10 cellular contexts compared by ENCODE assay signal in genomic region chr1:28653870-28654269, GRCh38. TPM values are rescaled to one million over a fixed set of nuclear protein-coding genes. Genes with fewer than 3 reads are reported as not detected.
DNase-seq lines count a peak whose midpoint lies in the region; FAIRE-seq and TF ChIP-seq lines count a peak whose summit lies in the region.
"Not testable (repeated sequence)": the region's sequence is repeated elsewhere in the genome, so short reads cannot be mapped to it uniquely, and the experiment has no call there.
"Had no signal": no experiment of that assay in that cellular context is flagged by ENCODE, and none has a peak within 500 bp of the region (broad histone marks: within the 10 kb centered on the region; RNA-seq: fewer than 3 reads in every experiment).

No MANE protein-coding gene starts in this region.

- H2BK5ac ChIP-seq in trophoblast cell (ENCODE audit: low read depth, low read length, poor library complexity), result not testable (repeated sequence)

- H3K4me1 ChIP-seq in Loucy (ENCODE audit: insufficient read depth, low read length, poor library complexity, severe bottlenecking); esophagus squamous epithelium; trophoblast cell (ENCODE audit: control insufficient read depth in 1 of 2, insufficient read depth in 2 of 2, low read length in 2 of 2): not testable (repeated sequence)

- H3K9me3 ChIP-seq in Loucy (ENCODE audit: insufficient read depth, low read depth, low read length); esophagus squamous epithelium; trophoblast cell (ENCODE audit: insufficient read depth, low read depth, low read length): not testable (repeated sequence)

- not testable (repeated sequence) for TF ChIP-seq POLR2A in esophagus squamous epithelium (IDR thresholded peaks at IDR 0.05)

- H3K23ac ChIP-seq in trophoblast cell (ENCODE audit: low read length), result not testable (repeated sequence)

- TF ChIP-seq CTCF in AG09309 (IDR thresholded peaks at IDR 0.05; ENCODE audit: control insufficient read depth, insufficient read depth, low read depth, low read length, missing control alignments) (peak; percentile 40), GM10248 (IDR thresholded peaks at IDR 0.05; ENCODE audit: control extremely low read depth, extremely low read depth, low read depth, missing control alignments) (peak; percentile 33), Loucy (conservative IDR thresholded peaks at IDR 0.05; ENCODE audit: low read length) (0 out of 2 replicates have a peak, but pooled peaks have one; percentile 13), astrocyte of the cerebellum (IDR thresholded peaks at IDR 0.05; ENCODE audit: low read depth, low read length, missing control alignments) (peak; percentile 23), esophagus squamous epithelium (IDR thresholded peaks at IDR 0.05) (peak in 5 of 6 experiments; percentile 16 to 42 (median 37))

- not testable (repeated sequence) for DNase-seq in AG09309 (ENCODE audit: low read depth); GM10248 (ENCODE audit: extremely low spot score); astrocyte of the cerebellum (ENCODE audit: low read depth); esophagus squamous epithelium (lab: John Stamatoyannopoulos, UW)
- peak; percentile 8 for DNase-seq in RCC 7860 (ENCODE audit: low spot score)
- DNase-seq in kidney tubule cell (ENCODE audit: low spot score), result peak; percentile 55
- peak; percentile 17 to 57 for DNase-seq in trophoblast cell

- H3F3A ChIP-seq in Loucy (ENCODE audit: low read depth), result not testable (repeated sequence)

- POLR2A ChIA-PET in GM10248 (lab: Yijun Ruan, JAX), result not testable (repeated sequence)

- not testable (repeated sequence) for H3K14ac ChIP-seq in trophoblast cell (ENCODE audit: low read length)

- in situ Hi-C loops in astrocyte of the cerebellum (cut with HindIII; ENCODE audit: low sequenced_read_pairs), result not testable (repeated sequence)

- H2BK120ac ChIP-seq in trophoblast cell (ENCODE audit: insufficient read depth, low read length, poor library complexity), result not testable (repeated sequence)

- H4K12ac ChIP-seq in trophoblast cell (ENCODE audit: low read depth, low read length), result not testable (repeated sequence)

- not testable (repeated sequence) for H3K9me2 ChIP-seq in Loucy (replicated peaks; ENCODE audit: low read depth, low read length)

- H3K4me3 ChIP-seq in AG09309 (ENCODE audit: control insufficient read depth, low read depth, low read length); Loucy (ENCODE audit: low read length, poor library complexity, severe bottlenecking); astrocyte of the cerebellum (ENCODE audit: low read depth, low read length); esophagus squamous epithelium; trophoblast cell (ENCODE audit: low read depth, low read length): not testable (repeated sequence)

- H4K8ac ChIP-seq in trophoblast cell (ENCODE audit: low read depth, low read length), result not testable (repeated sequence)

- H3K9ac ChIP-seq in Loucy (ENCODE audit: low read depth, low read length, poor library complexity, severe bottlenecking); trophoblast cell (ENCODE audit: low read length): not testable (repeated sequence)

- H2BK12ac ChIP-seq in trophoblast cell (ENCODE audit: low read length), result not testable (repeated sequence)

- FAIRE-seq in RCC 7860 (lab: Jason Lieb, UNC), result not testable (repeated sequence)

- H3K27ac ChIP-seq in esophagus squamous epithelium; trophoblast cell (ENCODE audit: low read depth, low read length): not testable (repeated sequence)

- H3K4me2 ChIP-seq in Loucy (ENCODE audit: low read depth, low read length, poor library complexity, severe bottlenecking); trophoblast cell (ENCODE audit: low read length): not testable (repeated sequence)

- not testable (repeated sequence) for H3K36me3 ChIP-seq in Loucy (ENCODE audit: insufficient read depth, low read length); esophagus squamous epithelium; trophoblast cell (ENCODE audit: control insufficient read depth in 1 of 2, insufficient read depth in 2 of 2, low read length in 2 of 2)

- not testable (repeated sequence) for H2AK5ac ChIP-seq in trophoblast cell (ENCODE audit: low read length)

- H3K79me2 ChIP-seq in Loucy (ENCODE audit: insufficient read depth, low read length); trophoblast cell (ENCODE audit: control insufficient read depth, insufficient read depth, low read length, poor library complexity): not testable (repeated sequence)

- intact Hi-C loops in esophagus squamous epithelium (cut with DNase I), result not testable (repeated sequence)

- not testable (repeated sequence) for H4K20me1 ChIP-seq in Loucy (ENCODE audit: insufficient read depth, low read length, poor library complexity, severe bottlenecking)

- H3K27me3 ChIP-seq in Loucy (ENCODE audit: insufficient read depth, low read length, poor library complexity, severe bottlenecking); esophagus squamous epithelium; trophoblast cell (ENCODE audit: insufficient read depth, low read length): not testable (repeated sequence)

- not testable (repeated sequence) for H3K79me1 ChIP-seq in trophoblast cell (ENCODE audit: low read length)

- not testable (repeated sequence) for H3K18ac ChIP-seq in trophoblast cell (ENCODE audit: low read length)

- CTCF ChIA-PET in GM10248 (lab: Yijun Ruan, JAX), result interaction anchor here (1.0 kb wide), 1 partner anchor 83 kb away, joined by 3 read pairs; the partner anchor contains the start of gene YTHDF2

- not testable (repeated sequence) for H4K91ac ChIP-seq in trophoblast cell (ENCODE audit: low read depth, low read length)

- H3K4ac ChIP-seq in trophoblast cell (ENCODE audit: low read depth, low read length), result not testable (repeated sequence)

- H2AFZ ChIP-seq in Loucy (ENCODE audit: low read length); trophoblast cell (ENCODE audit: insufficient read depth, low read length, poor library complexity): not testable (repeated sequence)

- WGBS in esophagus squamous epithelium, 2 donors, result 0 to 29% methylated on average over 1 of the region's 3 CpGs
- no CpG with 5 or more reads among the region's 3 CpGs for WGBS in trophoblast cell (ENCODE audit: extremely low coverage, insufficient coverage, insufficient read length)

RNA-seq across cellular contexts. Expression of gene RNU11, which starts 5.5 kb away (rescaled TPM):
- not detected for total RNA-seq in esophagus squamous epithelium
- not detected in 2 replicates for polyA plus RNA-seq in trophoblast cell (2013)
- total RNA-seq: prostate gland, suprapubic skin had no signal

RNA-seq across cellular contexts. Expression of gene TAF12, which starts 11.0 kb away (rescaled TPM):
- total RNA-seq in esophagus squamous epithelium, result 10 to 100 TPM in 3 of 4 donors, 1 to 10 TPM in 1; 7.6 to 20.1 (median 13.1) TPM
- 51.0 and 52.7 TPM in 2 replicates for polyA plus RNA-seq in trophoblast cell (2013)

RNA-seq across cellular contexts. Expression of gene GMEB1, which starts 14.7 kb away (rescaled TPM):
- total RNA-seq in esophagus squamous epithelium, result 10 to 100 TPM in 1 of 4 donors, 1 to 10 TPM in 3; 4.0 to 12.8 (median 9.0) TPM
- polyA plus RNA-seq in trophoblast cell (2013), result 25.9 and 26.2 TPM in 2 replicates
